In genomic region chr1:174367892-174368291, GRCh38 we compare ENCODE assay signal across 25 cellular contexts.
DNase-seq lines count a peak whose midpoint lies in the region; ATAC-seq and TF ChIP-seq lines count a peak whose summit lies in the region.
"Had no signal": no experiment of that assay in that cellular context is flagged by ENCODE, and none has a peak within 500 bp of the region (broad histone marks: within the 10 kb centered on the region; RNA-seq: fewer than 3 reads in every experiment).

No MANE protein-coding gene starts in this region.

- no peak for ATAC-seq in Right ventricle myocardium superior (ENCODE audit: poor library complexity)
- ATAC-seq in right cardiac atrium, result peak; percentile 67 to 74

- no peak overlapping the region for H3K4me3 ChIP-seq in right cardiac atrium (ENCODE audit: low read length)
- no peak overlapping the region for H3K4me3 ChIP-seq in tibial artery
- H3K4me3 ChIP-seq: BLaER1, PC-9 had no signal

- H3K27ac ChIP-seq in right cardiac atrium (ENCODE audit: low read length), result no peak overlapping the region
- H3K27ac ChIP-seq in tibial artery, result no peak overlapping the region
- H3K27ac ChIP-seq: BLaER1, PC-9 had no signal

- peaks cover 1% of the 10 kb centered on the region for H3K4me1 ChIP-seq in right cardiac atrium (ENCODE audit: control insufficient read depth, insufficient read depth, low read length)
- H3K4me1 ChIP-seq in tibial artery, result no peaks in the 10 kb centered on the region
- H3K4me1 ChIP-seq: BLaER1 had no signal

- TF ChIP-seq CTCF in tibial artery (IDR thresholded peaks at IDR 0.05), result no peak

- no peaks in the 10 kb centered on the region for H3K27me3 ChIP-seq in right cardiac atrium (ENCODE audit: control insufficient read depth, insufficient read depth)
- no peaks in the 10 kb centered on the region for H3K27me3 ChIP-seq in tibial artery
- H3K27me3 ChIP-seq: BLaER1 had no signal

- no peaks in the 10 kb centered on the region for H3K9me3 ChIP-seq in right cardiac atrium (ENCODE audit: control insufficient read depth, low read length)
- no peaks in the 10 kb centered on the region for H3K9me3 ChIP-seq in tibial artery

- peak; percentile 37 for DNase-seq in Right ventricle myocardium superior
- DNase-seq in cardiac septum (ENCODE audit: low spot score), result no peak
- peak; percentile 49 for DNase-seq in globus pallidus (ENCODE audit: low spot score)
- peak; percentile 45 to 70 (median 53) for DNase-seq in right cardiac atrium
- DNase-seq in tibial artery, result no peak
- no peak for DNase-seq in HuH-7 (ENCODE audit: low spot score)
- no peak for DNase-seq in SHP77 (lab: John Stamatoyannopoulos, UW)
- no peak for DNase-seq in NK-92 (lab: John Stamatoyannopoulos, UW; ENCODE audit: unreplicated experiment)
- DNase-seq: 8988T; ACHN; CD4-positive, alpha-beta T cell; COR-L47; DMS79; EL; GF-D8; KBM-7; NCI-H1105 treated with DMSO at 0.1 percent for 48 hours; NCI-H146; NCI-H1930; NCI-H446; NCI-H526; NCI-H82; PC-9; SHP77 treated with DMSO at 0.1 percent for 48 hours had no signal

- H3K36me3 ChIP-seq in tibial artery, result no peaks in the 10 kb centered on the region
- H3K36me3 ChIP-seq: BLaER1 had no signal

- 77% methylated on average over 5 of the region's 5 CpGs for WGBS in right cardiac atrium

- intact Hi-C loops in Right ventricle myocardium superior (cut with DNase I), result no loop called here
- intact Hi-C loops in cardiac septum (cut with DNase I), result no loop called here
- intact Hi-C loops in right cardiac atrium (cut with DNase I), result no loop called here
- intact Hi-C loops in tibial artery (cut with DNase I; ENCODE audit: low total_unique reads), result no loop called here

Comparison
In these comparisons a context has a peak if more than half of its experiments do, and no peak if none do; other contexts are left out.
1. DNase-seq: peak in Right ventricle myocardium superior (single experiment), globus pallidus (single experiment) and right cardiac atrium (3 of 3); none in cardiac septum (single experiment), tibial artery (0 of 2), HuH-7 (single experiment), SHP77 (0 of 2) and NK-92 (single experiment).